ENCODE assay signal across 8 cellular contexts in the genomic region with DNA sequence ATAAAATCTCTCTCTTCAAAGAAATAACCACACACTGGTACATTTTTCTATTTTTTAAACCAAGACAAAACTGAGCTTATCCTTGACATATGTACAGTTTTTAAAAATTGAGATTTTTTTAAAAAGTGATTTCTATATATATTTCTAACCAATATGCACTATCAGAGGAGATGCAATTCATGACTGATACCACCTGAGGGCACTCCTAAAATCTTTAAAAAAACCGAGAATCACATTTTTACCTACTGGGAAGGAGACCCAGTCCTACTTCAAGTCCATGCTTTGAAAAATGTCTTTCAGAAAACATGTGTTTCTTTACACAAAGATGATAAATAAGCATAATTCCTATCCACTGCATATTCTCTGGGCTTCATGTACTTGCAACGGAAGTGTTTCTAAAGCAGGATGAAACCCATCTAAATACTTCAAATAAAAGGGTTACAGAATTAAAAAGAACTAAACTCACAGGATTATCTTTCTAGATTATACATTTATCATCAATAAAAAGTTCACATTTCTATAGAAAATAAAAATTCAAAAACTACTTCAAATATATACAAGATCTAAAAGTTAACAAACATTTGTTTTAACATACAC.
DNase-seq lines count a peak whose midpoint lies in the region; ATAC-seq and TF ChIP-seq lines count a peak whose summit lies in the region.

No MANE protein-coding gene starts in this region.

- peaks cover 6% of the 10 kb centered on the region for H3K9me3 Mint-ChIP-seq in chondrocyte (ENCODE audit: low read depth)
- H3K9me3 Mint-ChIP-seq in mesothelial cell of epicardium = peaks cover 21% of the 10 kb centered on the region
- H3K9me3 Mint-ChIP-seq in T-cell = no peaks in the 10 kb centered on the region
- no peaks in the 10 kb centered on the region for H3K9me3 Mint-ChIP-seq in activated T-cell treated with anti-CD3 and anti-CD28 coated beads, Interleukin-2, amount 50 U/mL, for 72 hours

- H3K4me1 Mint-ChIP-seq in chondrocyte (ENCODE audit: low read depth) = peaks cover 38% of the 10 kb centered on the region
- H3K4me1 Mint-ChIP-seq in mesothelial cell of epicardium = peaks cover 3% of the 10 kb centered on the region
- no peaks in the 10 kb centered on the region for H3K4me1 Mint-ChIP-seq in T-cell
- no peaks in the 10 kb centered on the region for H3K4me1 Mint-ChIP-seq in activated T-cell treated with anti-CD3 and anti-CD28 coated beads, Interleukin-2, amount 50 U/mL, for 72 hours (ENCODE audit: low read depth)

- H3K27ac Mint-ChIP-seq in chondrocyte (ENCODE audit: unreplicated experiment) (no peak overlapping the region), mesothelial cell of epicardium (no peak overlapping the region), T-cell (no peak overlapping the region)
- H3K27ac Mint-ChIP-seq in activated T-cell treated with anti-CD3 and anti-CD28 coated beads, Interleukin-2, amount 50 U/mL, for 72 hours = no peak overlapping the region

- CTCF ChIA-PET in T-cell (lab: Charles Lee) = interaction anchor here (0.5 to 1.5 kb wide), 3 partner anchors 55 to 98 kb away, joined by 3 to 6 read pairs (median 4); no protein-coding TSS in a partner anchor

- H3K36me3 Mint-ChIP-seq in chondrocyte (ENCODE audit: low read depth) (peaks cover 23% of the 10 kb centered on the region), mesothelial cell of epicardium (peaks cover 32% of the 10 kb centered on the region), T-cell (no peaks in the 10 kb centered on the region)
- H3K36me3 Mint-ChIP-seq in activated T-cell treated with anti-CD3 and anti-CD28 coated beads, Interleukin-2, amount 50 U/mL, for 72 hours (ENCODE audit: insufficient read depth in 2 of 2) = no peaks in the 10 kb centered on the region

- no peak overlapping the region for H3K4me3 Mint-ChIP-seq in chondrocyte (ENCODE audit: unreplicated experiment)
- H3K4me3 Mint-ChIP-seq in mesothelial cell of epicardium = no peak overlapping the region
- no peak overlapping the region for H3K4me3 Mint-ChIP-seq in T-cell
- no peak overlapping the region for H3K4me3 Mint-ChIP-seq in activated T-cell treated with anti-CD3 and anti-CD28 coated beads, Interleukin-2, amount 50 U/mL, for 72 hours

- POLR2A ChIA-PET in T-cell (lab: Charles Lee) = no interaction called here

- H3K27me3 Mint-ChIP-seq in chondrocyte (ENCODE audit: low read depth) = no peaks in the 10 kb centered on the region
- H3K27me3 Mint-ChIP-seq in mesothelial cell of epicardium (ENCODE audit: low read depth) = no peaks in the 10 kb centered on the region
- H3K27me3 Mint-ChIP-seq in T-cell = peaks cover 4 to 6% of the 10 kb centered on the region in 2 donors
- H3K27me3 Mint-ChIP-seq in activated T-cell treated with anti-CD3 and anti-CD28 coated beads, Interleukin-2, amount 50 U/mL, for 72 hours (ENCODE audit: low read depth) = peaks cover 6% of the 10 kb centered on the region

- TF ChIP-seq CTCF in GM12872 (IDR thresholded peaks at IDR 0.05; ENCODE audit: insufficient read depth, low read depth, low read length) = peak; percentile 50; the same call in 2 of the 3 replicates
- TF ChIP-seq CTCF in chondrocyte (IDR thresholded peaks at IDR 0.05) = peak; percentile 81
- TF ChIP-seq CTCF in mesothelial cell of epicardium (IDR thresholded peaks at IDR 0.05; ENCODE audit: unreplicated experiment) = peak; percentile 52

- ATAC-seq in T-cell (replicated peaks in 1 of 4) = no peak
- ATAC-seq in activated T-cell treated with anti-CD3 and anti-CD28 coated beads, Interleukin-2, amount 50 U/mL, for 72 hours (replicated peaks in 1 of 2) = no peak

- DNase-seq in NCI-H1694 (lab: John Stamatoyannopoulos, UW) = peak; percentile 41
- no peak for DNase-seq in chondrocyte (ENCODE audit: low spot score)
- no peak for DNase-seq in mesothelial cell of epicardium (ENCODE audit: low spot score in 2 of 2, unreplicated experiment in 2 of 2)
- no peak for DNase-seq in H4 (ENCODE audit: low spot score)
- DNase-seq in NCI-H1048 (lab: John Stamatoyannopoulos, UW) = no peak
- DNase-seq in T-cell = no peak
- no peak for DNase-seq in activated T-cell treated with anti-CD3 and anti-CD28 coated beads, Interleukin-2, amount 50 U/mL, for 72 hours
